In genomic region chr7:134845461-134845860, GRCh38 we compare ENCODE assay signal across 9 cellular contexts.
DNase-seq lines count a peak whose midpoint lies in the region; ATAC-seq, FAIRE-seq and TF ChIP-seq lines count a peak whose summit lies in the region.
"Had no signal": no experiment of that assay in that cellular context is flagged by ENCODE, and none has a peak within 500 bp of the region (broad histone marks: within the 10 kb centered on the region; RNA-seq: fewer than 3 reads in every experiment).

No MANE protein-coding gene starts in this region.

- H3K36me3 ChIP-seq in upper lobe of right lung = peaks cover 9% of the 10 kb centered on the region
- no peaks in the 10 kb centered on the region for H3K36me3 ChIP-seq in effector memory CD4-positive, alpha-beta T cell (ENCODE audit: control insufficient read depth, insufficient read depth, low read length)

- H3K4me1 ChIP-seq in upper lobe of right lung = no peaks in the 10 kb centered on the region
- H3K4me1 ChIP-seq in effector memory CD4-positive, alpha-beta T cell (ENCODE audit: control insufficient read depth, insufficient read depth, low read length, poor library complexity, severe bottlenecking) = no peaks in the 10 kb centered on the region

- peak overlapping the region; percentile 29 to 63 for H3K27ac ChIP-seq in coronary artery
- H3K27ac ChIP-seq in upper lobe of right lung = no peak overlapping the region
- no peak overlapping the region for H3K27ac ChIP-seq in effector memory CD4-positive, alpha-beta T cell (ENCODE audit: insufficient read depth, low read length, poor library complexity, severe bottlenecking)

- TF ChIP-seq CTCF in coronary artery (IDR thresholded peaks at IDR 0.05) (no peak), upper lobe of right lung (IDR thresholded peaks at IDR 0.05) (peak; percentile 5)

- H3K27me3 ChIP-seq in upper lobe of right lung = no peaks in the 10 kb centered on the region
- no peaks in the 10 kb centered on the region for H3K27me3 ChIP-seq in effector memory CD4-positive, alpha-beta T cell (replicated peaks; ENCODE audit: control insufficient read depth, insufficient read depth, low read length, poor library complexity, severe bottlenecking)

- H3K9me3 ChIP-seq in upper lobe of right lung = no peaks in the 10 kb centered on the region
- no peaks in the 10 kb centered on the region for H3K9me3 ChIP-seq in effector memory CD4-positive, alpha-beta T cell (ENCODE audit: control insufficient read depth, low read length)

- H3K4me3 ChIP-seq in coronary artery (no peak overlapping the region), upper lobe of right lung (no peak overlapping the region)
- no peak overlapping the region for H3K4me3 ChIP-seq in effector memory CD4-positive, alpha-beta T cell (ENCODE audit: insufficient read depth, low read depth, low read length, poor library complexity, severe bottlenecking)

- DNase-seq in left ventricle myocardium superior (no peak), cardiac septum (ENCODE audit: low spot score) (no peak), HT1080 (ENCODE audit: low read depth) (peak; percentile 38), coronary artery (ENCODE audit: low spot score) (no peak), upper lobe of right lung (no peak), GM12892 (ENCODE audit: insufficient read length) (no peak), posterior vena cava (ENCODE audit: low spot score) (no peak)
- no peak for DNase-seq in effector memory CD4-positive, alpha-beta T cell
- DNase-seq: NCI-H748 treated with DMSO at 0.1 percent for 48 hours had no signal

- peak; percentile 28 for ATAC-seq in left ventricle myocardium superior
- ATAC-seq in upper lobe of right lung = no peak

- no peak for TF ChIP-seq POLR2A in GM12892 (IDR thresholded peaks at IDR 0.05; ENCODE audit: low read depth, low read length)

- no peak for FAIRE-seq in GM12892 (lab: Jason Lieb, UNC)

- intact Hi-C loops in left ventricle myocardium superior (cut with micrococcal nuclease) = no loop called here
- intact Hi-C loops in cardiac septum (cut with DNase I) = no loop called here
- intact Hi-C loops in upper lobe of right lung (cut with DNase I) = no loop called here
- intact Hi-C loops in posterior vena cava (cut with DNase I) = loop anchor here in 1 of 2 donors (2.0 kb wide), 1 partner anchor 27 kb away; no protein-coding TSS in a partner anchor

Comparison
In these comparisons a context has a peak if more than half of its experiments do, and no peak if none do; other contexts are left out.
1. H3K27ac ChIP-seq: peak in coronary artery (2 of 2); none in upper lobe of right lung (single experiment) and effector memory CD4-positive, alpha-beta T cell (single experiment).